In genomic region chr10:72802291-72803118, GRCh38 we compare ENCODE assay signal across 11 cellular contexts.
A peak's percentile ranks its signal among the peaks of the same experiment; 100 is the strongest.
DNase-seq lines count a peak whose midpoint lies in the region; ATAC-seq, FAIRE-seq and TF ChIP-seq lines count a peak whose summit lies in the region.
"Had no signal": no experiment of that assay in that cellular context is flagged by ENCODE, and none has a peak within 500 bp of the region (broad histone marks: within the 10 kb centered on the region; RNA-seq: fewer than 3 reads in every experiment).

No MANE protein-coding gene starts in this region.

- H3K4me3 ChIP-seq in astrocyte of the spinal cord (ENCODE audit: low read depth, low read length): no peak overlapping the region
- H3K4me3 ChIP-seq in kidney (ENCODE audit: low read length in 2 of 2): no peak overlapping the region
- H3K4me3 ChIP-seq in colonic mucosa: no peak overlapping the region
- H3K4me3 ChIP-seq: lung had no signal

- DNase-seq in stimulated activated naive CD8-positive, alpha-beta T cell treated with anti-CD3 and anti-CD28 coated beads, Interleukin-15, amount 100 ng/mL, for 72 hours: no peak
- DNase-seq in stimulated activated naive CD8-positive, alpha-beta T cell treated with anti-CD3 and anti-CD28 coated beads, Interleukin-15, Interleukin-2, amounts not matched to agents 100 U/mL and 50 U/mL, for 24 hours: no peak
- peak; percentile 75 for DNase-seq in astrocyte of the spinal cord (ENCODE audit: low read depth, low spot score)
- peak; percentile 7 for DNase-seq in inferior parietal cortex (ENCODE audit: extremely low spot score)
- DNase-seq in kidney: no peak
- DNase-seq in NCI-H146 (lab: John Stamatoyannopoulos, UW): no peak
- no peak for DNase-seq in colonic mucosa
- DNase-seq in KG1 (lab: John Stamatoyannopoulos, UW): no peak
- DNase-seq: activated T-cell treated with anti-CD3 and anti-CD28 coated beads for 4 hours, NCI-H2029 treated with DMSO at 0.1 percent for 48 hours had no signal

- no peaks in the 10 kb centered on the region for H3K27me3 Mint-ChIP-seq in stimulated activated naive CD8-positive, alpha-beta T cell treated with anti-CD3 and anti-CD28 coated beads, Interleukin-15, amount 100 ng/mL, for 72 hours

- H3K9me3 ChIP-seq in kidney (ENCODE audit: control insufficient read depth in 1 of 2, low read length in 2 of 2) (no peaks in the 10 kb centered on the region), colonic mucosa (no peaks in the 10 kb centered on the region)

- no peak overlapping the region for H3K4me3 Mint-ChIP-seq in stimulated activated naive CD8-positive, alpha-beta T cell treated with anti-CD3 and anti-CD28 coated beads, Interleukin-15, amount 100 ng/mL, for 72 hours

- in situ Hi-C loops in astrocyte of the spinal cord (cut with HindIII; ENCODE audit: low sequenced_read_pairs): no loop called here

- H3K4me1 Mint-ChIP-seq in stimulated activated naive CD8-positive, alpha-beta T cell treated with anti-CD3 and anti-CD28 coated beads, Interleukin-15, amount 100 ng/mL, for 72 hours: peaks cover 10% of the 10 kb centered on the region

- H3K36me3 ChIP-seq in kidney (ENCODE audit: control insufficient read depth in 1 of 2, insufficient read depth in 2 of 2, low read length in 2 of 2): no peaks in the 10 kb centered on the region
- no peaks in the 10 kb centered on the region for H3K36me3 ChIP-seq in colonic mucosa

- H3K9me3 Mint-ChIP-seq in stimulated activated naive CD8-positive, alpha-beta T cell treated with anti-CD3 and anti-CD28 coated beads, Interleukin-15, amount 100 ng/mL, for 72 hours: no peaks in the 10 kb centered on the region

- H3K27me3 ChIP-seq in colonic mucosa: no peaks in the 10 kb centered on the region

- no peak overlapping the region for H3K27ac Mint-ChIP-seq in stimulated activated naive CD8-positive, alpha-beta T cell treated with anti-CD3 and anti-CD28 coated beads, Interleukin-15, amount 100 ng/mL, for 72 hours

- no peak overlapping the region for H3K27ac ChIP-seq in kidney (ENCODE audit: low read depth in 2 of 2, low read length in 2 of 2)
- no peak overlapping the region for H3K27ac ChIP-seq in colonic mucosa

- no peak overlapping the region for H3K9ac ChIP-seq in kidney (ENCODE audit: low read length in 2 of 2)
- no peak overlapping the region for H3K9ac ChIP-seq in colonic mucosa (ENCODE audit: low read depth in 2 of 2, low read length in 2 of 2)

- H3K4me1 ChIP-seq in kidney (ENCODE audit: control insufficient read depth in 1 of 2, insufficient read depth in 1 of 2, low read depth in 1 of 2, low read length in 2 of 2): no peaks in the 10 kb centered on the region
- no peaks in the 10 kb centered on the region for H3K4me1 ChIP-seq in colonic mucosa

- ATAC-seq in stimulated activated naive CD8-positive, alpha-beta T cell treated with anti-CD3 and anti-CD28 coated beads, Interleukin-15, amount 100 ng/mL, for 72 hours: peak; percentile 54
- ATAC-seq in stimulated activated naive CD8-positive, alpha-beta T cell treated with anti-CD3 and anti-CD28 coated beads, Interleukin-15, Interleukin-2, amounts not matched to agents 100 U/mL and 50 U/mL, for 24 hours: no peak

- intact Hi-C loops in kidney (cut with DNase I): no loop called here
- intact Hi-C loops in colonic mucosa (cut with DNase I): no loop called here

- TF ChIP-seq CTCF in astrocyte of the spinal cord (IDR thresholded peaks at IDR 0.05; ENCODE audit: low read depth, low read length) (no peak), kidney (IDR thresholded peaks at IDR 0.05; ENCODE audit: borderline replicate concordance, extremely low read depth, insufficient read depth) (no peak), colonic mucosa (IDR thresholded peaks at IDR 0.05) (no peak)

- no peak for FAIRE-seq in kidney (lab: Jason Lieb, UNC)

Comparison
In these comparisons a context has a peak if more than half of its experiments do, and no peak if none do; other contexts are left out.
1. DNase-seq: peak in astrocyte of the spinal cord (single experiment) and inferior parietal cortex (single experiment); none in stimulated activated naive CD8-positive, alpha-beta T cell treated with anti-CD3 and anti-CD28 coated beads, Interleukin-15, amount 100 ng/mL, for 72 hours (0 of 2), stimulated activated naive CD8-positive, alpha-beta T cell treated with anti-CD3 and anti-CD28 coated beads, Interleukin-15, Interleukin-2, amounts not matched to agents 100 U/mL and 50 U/mL, for 24 hours (single experiment), kidney (single experiment), NCI-H146 (single experiment), colonic mucosa (single experiment) and KG1 (single experiment).